In the genomic region with DNA sequence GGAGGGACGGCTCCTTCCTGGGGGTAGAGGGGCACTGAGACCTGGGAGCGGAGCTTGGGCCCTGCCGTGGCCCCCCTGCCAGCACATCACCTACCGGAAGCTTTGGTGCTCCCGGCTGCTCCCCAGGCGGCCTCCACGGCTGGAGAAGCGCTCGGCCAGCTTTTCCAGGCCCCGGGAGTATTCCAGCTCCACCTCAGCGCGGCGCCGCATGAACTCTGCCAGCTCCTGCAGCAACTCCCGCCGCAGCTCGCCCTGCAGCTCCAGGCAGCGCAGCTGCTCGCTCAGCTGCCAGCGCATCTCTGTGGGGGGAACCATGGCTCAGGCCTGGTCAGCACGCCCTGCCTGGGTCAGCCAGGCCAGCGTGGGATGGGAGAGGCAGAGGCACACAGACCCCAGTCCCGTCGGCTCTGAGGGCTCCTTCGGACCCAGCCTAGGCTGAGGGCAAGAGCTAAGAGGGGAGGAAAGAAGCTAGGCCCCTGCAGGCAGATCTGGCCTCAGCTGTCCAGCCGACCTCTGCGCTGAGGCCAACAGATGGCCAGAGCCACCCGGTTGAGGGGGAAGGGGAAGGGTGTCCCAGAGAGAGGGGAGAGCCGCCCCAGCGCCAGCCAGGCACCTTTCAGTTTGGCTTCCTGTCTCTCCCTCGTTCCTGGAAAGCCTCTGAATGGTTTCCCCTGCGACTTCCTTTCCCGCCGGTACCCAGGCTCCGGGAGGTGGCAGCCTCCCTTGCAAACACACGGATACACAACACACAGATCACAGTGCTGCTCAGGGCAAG, we compare ENCODE assay signal across 12 cellular contexts. TPM values are rescaled to one million over a fixed set of nuclear protein-coding genes. Genes with fewer than 3 reads are reported as not detected.
DNase-seq lines count a peak whose midpoint lies in the region; ATAC-seq, FAIRE-seq and TF ChIP-seq lines count a peak whose summit lies in the region.
"Had no signal": no experiment of that assay in that cellular context is flagged by ENCODE, and none has a peak within 500 bp of the region (broad histone marks: within the 10 kb centered on the region; RNA-seq: fewer than 3 reads in every experiment).

No MANE protein-coding gene starts in this region.

- CTCF ChIA-PET in GM12878 (lab: Yijun Ruan, JAX): interaction anchor here (1.2 to 8.7 kb wide), 5 partner anchors 12 to 26 kb away, joined by 3 to 172 read pairs (median 5); partner anchors contain the start of gene RENBP

- peaks cover 33% of the 10 kb centered on the region for H3K79me2 ChIP-seq in GM12878 (ENCODE audit: control insufficient read depth, insufficient read depth, low read length)

- TF ChIP-seq CTCF in GM12878 (IDR thresholded peaks at IDR 0.05 in 2 of 3, conservative IDR thresholded peaks at IDR 0.05 in 1 of 3; ENCODE audit: control insufficient read depth in 2 of 3, extremely low read depth in 1 of 3, insufficient read depth in 1 of 3, low read depth in 3 of 3, low read length in 3 of 3): no peak
- no peak for TF ChIP-seq CTCF in neutrophil (IDR thresholded peaks at IDR 0.05)
- no peak for TF ChIP-seq CTCF in upper lobe of right lung (IDR thresholded peaks at IDR 0.05)

- H3K27me3 ChIP-seq in GM12878 (replicated peaks in 1 of 2; ENCODE audit: control insufficient read depth in 2 of 2, insufficient read depth in 2 of 2, low read length in 1 of 2) (0 out of 4 replicates have a peak, but pooled peaks cover 0 to 1% of the 10 kb centered on the region in 2 experiments), neutrophil (no peaks in the 10 kb centered on the region), upper lobe of right lung (no peaks in the 10 kb centered on the region)

- H3K4me1 ChIP-seq in GM12878 (ENCODE audit: control insufficient read depth, insufficient read depth, low read length) (peaks cover 9% of the 10 kb centered on the region; the same call in 1 of the 2 replicates), neutrophil (ENCODE audit: control insufficient read depth in 1 of 2, insufficient read depth in 1 of 2, low read depth in 1 of 2, low read length in 1 of 2) (peaks cover 31 to 56% of the 10 kb centered on the region in 2 experiments), upper lobe of right lung (peaks cover 13% of the 10 kb centered on the region)

- intact Hi-C loops in GM12878 (cut with micrococcal nuclease; ENCODE audit: unreplicated experiment): no loop called here
- intact Hi-C loops in upper lobe of right lung (cut with DNase I): no loop called here

- H4K20me1 ChIP-seq in GM12878 (ENCODE audit: control insufficient read depth, insufficient read depth): no peaks in the 10 kb centered on the region

- POLR2A ChIA-PET in GM12878 (lab: Charles Lee): no interaction called here

- SMC1A ChIA-PET in GM12878 (lab: Charles Lee; ENCODE audit: uncharacterized antibody, unreplicated experiment): no interaction called here

- no peak overlapping the region for H2AFZ ChIP-seq in GM12878 (ENCODE audit: control insufficient read depth, low read depth, low read length)

- H3K36me3 ChIP-seq in GM12878 (ENCODE audit: control insufficient read depth in 2 of 2, insufficient read depth in 2 of 2, low read length in 1 of 2) (peaks cover 0 to 3% of the 10 kb centered on the region in 2 experiments; a peak in 1 of 4 replicates), neutrophil (peaks cover 45% of the 10 kb centered on the region), upper lobe of right lung (no peaks in the 10 kb centered on the region)

- H3K27ac ChIP-seq in GM12878 (ENCODE audit: control insufficient read depth, insufficient read depth) (no peak overlapping the region), neutrophil (peak overlapping the region; percentile 100), upper lobe of right lung (no peak overlapping the region)

- H3K9ac ChIP-seq in GM12878 (ENCODE audit: control insufficient read depth, insufficient read depth, low read length): no peak overlapping the region

- in situ Hi-C loops in GM12878 (cut with MboI): loop anchor here (10.0 kb wide), 1 partner anchor 63 kb away; no protein-coding TSS in a partner anchor

- no peak for TF ChIP-seq POLR2A in GM12878 (IDR thresholded peaks at IDR 0.05; ENCODE audit: low read depth, low read length)

- RAD21 ChIA-PET in GM12878 (lab: Charles Lee; ENCODE audit: unreplicated experiment): interaction anchor here (1.3 kb wide), 1 partner anchor 43 kb away, joined by 5 read pairs; no protein-coding TSS in a partner anchor

- no peak for TF ChIP-seq EP300 in GM12878 (IDR thresholded peaks at IDR 0.05; ENCODE audit: borderline replicate concordance in 1 of 2, control insufficient read depth in 1 of 2, low read depth in 2 of 2, low read length in 2 of 2)

- ATAC-seq in GM12878 (no peak), upper lobe of right lung (no peak)

- H3K4me3 ChIP-seq in GM12878 (no peak overlapping the region), neutrophil (ENCODE audit: low read depth in 1 of 2, low read length in 1 of 2) (peak overlapping the region; percentile 69 to 98), upper lobe of right lung (no peak overlapping the region)

- FAIRE-seq in GM12878 (lab: Jason Lieb, UNC): no peak

- no TSS peak for BruUV-seq in GM12878 (replicated peaks; lab: Mats Ljungman, UMichigan)

- H3K9me3 ChIP-seq in GM12878 (replicated peaks; ENCODE audit: control insufficient read depth, insufficient read depth, low read length) (no peaks in the 10 kb centered on the region), neutrophil (no peaks in the 10 kb centered on the region), upper lobe of right lung (no peaks in the 10 kb centered on the region)

- WGBS in GM12878 (ENCODE audit: insufficient coverage, insufficient replicate concordance, low lambda C conversion rate, missing lambda C conversion rate): 76% methylated on average over 36 of the region's 36 CpGs

- H3K4me2 ChIP-seq in GM12878 (ENCODE audit: control insufficient read depth, insufficient read depth): peak overlapping the region; percentile 13; the same call in 1 of the 2 replicates

- no peak for TF ChIP-seq RAD21 in GM12878 (IDR thresholded peaks at IDR 0.05; ENCODE audit: insufficient read depth, low read depth, low read length)

- DNase-seq in DMS 273 treated with DMSO at 0.1 percent for 48 hours (lab: John Stamatoyannopoulos, UW): peak; percentile 29
- peak; percentile 32 for DNase-seq in NCI-H1694 (lab: John Stamatoyannopoulos, UW)
- DNase-seq in GM12878 (ENCODE audit: low read depth, low spot score): no peak
- DNase-seq in upper lobe of right lung: no peak
- DNase-seq in NOMO-1 (lab: John Stamatoyannopoulos, UW; ENCODE audit: unreplicated experiment in 2 of 2): no peak
- no peak for DNase-seq in NOMO-1 treated with DMSO at 0.1 percent for 48 hours (lab: John Stamatoyannopoulos, UW; ENCODE audit: unreplicated experiment)
- no peak for DNase-seq in germinal center (ENCODE audit: low spot score)
- DNase-seq: activated gamma-delta T cell, hippocampal formation, NCI-H774, T-helper 9 cell had no signal

RNA-seq across cellular contexts. Expression of gene ARHGAP4, which starts 4.4 kb away (rescaled TPM):
- total RNA-seq in GM12878 (2013; cell fraction: nucleolus; rRNA removed): 91.6 and 99.6 TPM in 2 replicates
- total RNA-seq in GM12878 (2014; rRNA removed): 77.1 and 92.8 TPM in 2 replicates
- total RNA-seq in GM12878 (2014; rRNA removed; fragmentation: Illumina TruSeq; extraction: Trizol): 19.0 and 19.5 TPM in 2 replicates
- 112 and 120 TPM in 2 replicates for total RNA-seq in GM12878 (2021)
- 15.0 TPM for polyA plus RNA-seq in GM12878 (2011; ENCODE audit: low read depth)
- 8.5 and 22.0 TPM in 2 replicates for polyA plus RNA-seq in GM12878 (2011; rRNA removed)
- polyA plus RNA-seq in GM12878 (2011; cell fraction: cytosol; rRNA removed): 33.8 and 45.0 TPM in 2 replicates
- polyA plus RNA-seq in GM12878 (2011; cell fraction: nucleus; rRNA removed): 299 and 365 TPM in 2 replicates
- polyA plus RNA-seq in GM12878 (2012): 51.0 and 62.3 TPM in 2 replicates
- polyA plus RNA-seq in GM12878 (2014; fragmentation: Illumina TruSeq; extraction: Trizol): 2.2 and 14.6 TPM in 2 replicates
- 1 to 10 TPM in 1 of 2 experiments, under 1 TPM in 1; 0.71 to 6.0 TPM for polyA plus RNA-seq in GM12878 (2014; fragmentation: Nextera tagmentation; extraction: Ambion mirVana)
- polyA plus RNA-seq in GM12878 (2014; rRNA removed): 102 and 116 TPM in 2 replicates
- polyA plus RNA-seq in GM12878 (2016; fragmentation: Nextera tagmentation; extraction: Ambion mirVana): 10 to 100 TPM; 66.6 to 81.6 TPM
- 9.7 and 37.3 TPM in 2 replicates for polyA minus RNA-seq in GM12878 (2011; rRNA and poly(A)+ RNA removed)
- polyA minus RNA-seq in GM12878 (2011; cell fraction: cytosol; rRNA and poly(A)+ RNA removed): 23.3 and 31.5 TPM in 2 replicates
- polyA minus RNA-seq in GM12878 (2011; cell fraction: nucleus; rRNA and poly(A)+ RNA removed): 47.1 and 68.5 TPM in 2 replicates
- total RNA-seq in upper lobe of right lung: 69.8 TPM

RNA-seq across cellular contexts. Expression of gene NAA10, which starts 13.1 kb away (rescaled TPM):
- 17.5 and 20.3 TPM in 2 replicates for total RNA-seq in GM12878 (2013; cell fraction: nucleolus; rRNA removed)
- total RNA-seq in GM12878 (2014; rRNA removed) (82.6 and 100 TPM in 2 replicates), GM12878 (2014; rRNA removed; fragmentation: Illumina TruSeq; extraction: Trizol) (59.6 and 69.5 TPM in 2 replicates), GM12878 (2021) (113 and 123 TPM in 2 replicates), upper lobe of right lung (84.6 TPM)
- polyA plus RNA-seq in GM12878 (2011; ENCODE audit: low read depth): 40.6 TPM
- polyA plus RNA-seq in GM12878 (2011; rRNA removed) (25.4 and 45.1 TPM in 2 replicates), GM12878 (2014; fragmentation: Illumina TruSeq; extraction: Trizol) (88.7 and 97.7 TPM in 2 replicates), GM12878 (2014; fragmentation: Nextera tagmentation; extraction: Ambion mirVana) (10 to 100 TPM in 1 of 2 experiments, 1 to 10 TPM in 1; 7.9 to 26.6 TPM), GM12878 (2014; rRNA removed) (158 TPM in 2 replicates), GM12878 (2016; fragmentation: Nextera tagmentation; extraction: Ambion mirVana) (100 to 1,000 TPM; 209 to 212 TPM)
- polyA plus RNA-seq in GM12878 (2011; cell fraction: cytosol; rRNA removed): 77.8 and 104 TPM in 2 replicates
- 54.2 and 67.6 TPM in 2 replicates for polyA plus RNA-seq in GM12878 (2011; cell fraction: nucleus; rRNA removed)
- 64.3 and 68.0 TPM in 2 replicates for polyA plus RNA-seq in GM12878 (2012)
- 31.8 and 50.4 TPM in 2 replicates for polyA minus RNA-seq in GM12878 (2011; rRNA and poly(A)+ RNA removed)
- 17.2 and 25.0 TPM in 2 replicates for polyA minus RNA-seq in GM12878 (2011; cell fraction: cytosol; rRNA and poly(A)+ RNA removed)
- polyA minus RNA-seq in GM12878 (2011; cell fraction: nucleus; rRNA and poly(A)+ RNA removed): 13.3 and 24.4 TPM in 2 replicates

RNA-seq across cellular contexts. Expression of gene AVPR2, which starts 17.2 kb away (rescaled TPM):
- total RNA-seq in GM12878 (2013; cell fraction: nucleolus; rRNA removed): not detected in 2 replicates
- total RNA-seq in GM12878 (2014; rRNA removed) (not detected in 2 replicates), GM12878 (2014; rRNA removed; fragmentation: Illumina TruSeq; extraction: Trizol) (not detected in 2 replicates), GM12878 (2021) (not detected in 2 replicates), upper lobe of right lung (3.0 TPM)
- polyA plus RNA-seq in GM12878 (2011; ENCODE audit: low read depth): not detected
- polyA plus RNA-seq in GM12878 (2011; rRNA removed) (not detected in 2 replicates), GM12878 (2014; fragmentation: Illumina TruSeq; extraction: Trizol) (not detected in 2 replicates), GM12878 (2014; fragmentation: Nextera tagmentation; extraction: Ambion mirVana) (not detected), GM12878 (2014; rRNA removed) (not detected in 2 replicates), GM12878 (2016; fragmentation: Nextera tagmentation; extraction: Ambion mirVana) (under 1 TPM; 0.12 to 0.37 TPM)
- polyA plus RNA-seq in GM12878 (2011; cell fraction: cytosol; rRNA removed): 0.03 and 0.07 TPM in 2 replicates
- 0.43 and 0.44 TPM in 2 replicates for polyA plus RNA-seq in GM12878 (2011; cell fraction: nucleus; rRNA removed)
- polyA plus RNA-seq in GM12878 (2012): 0.14 and 0.54 TPM in 2 replicates
- not detected in 2 replicates for polyA minus RNA-seq in GM12878 (2011; rRNA and poly(A)+ RNA removed)
- not detected in 2 replicates for polyA minus RNA-seq in GM12878 (2011; cell fraction: cytosol; rRNA and poly(A)+ RNA removed)
- not detected in 2 replicates for polyA minus RNA-seq in GM12878 (2011; cell fraction: nucleus; rRNA and poly(A)+ RNA removed)

RNA-seq across cellular contexts. Expression of gene RENBP, which starts 22.7 kb away (rescaled TPM):
- 8.3 and 9.0 TPM in 2 replicates for total RNA-seq in GM12878 (2013; cell fraction: nucleolus; rRNA removed)
- total RNA-seq in GM12878 (2014; rRNA removed) (2.1 and 2.2 TPM in 2 replicates), GM12878 (2014; rRNA removed; fragmentation: Illumina TruSeq; extraction: Trizol) (1.6 and 1.8 TPM in 2 replicates), GM12878 (2021) (4.9 and 6.8 TPM in 2 replicates), upper lobe of right lung (46.4 TPM)
- 3.9 TPM for polyA plus RNA-seq in GM12878 (2011; ENCODE audit: low read depth)
- polyA plus RNA-seq in GM12878 (2011; rRNA removed) (1.1 and 1.6 TPM in 2 replicates), GM12878 (2014; fragmentation: Illumina TruSeq; extraction: Trizol) (0.19 and 1.3 TPM in 2 replicates), GM12878 (2014; fragmentation: Nextera tagmentation; extraction: Ambion mirVana) (not detected), GM12878 (2014; rRNA removed) (4.0 and 4.5 TPM in 2 replicates), GM12878 (2016; fragmentation: Nextera tagmentation; extraction: Ambion mirVana) (under 1 TPM in 1 of 2 experiments, not detected in 1; 0.36 TPM)
- polyA plus RNA-seq in GM12878 (2011; cell fraction: cytosol; rRNA removed): 2.1 and 2.3 TPM in 2 replicates
- polyA plus RNA-seq in GM12878 (2011; cell fraction: nucleus; rRNA removed): 4.1 and 6.0 TPM in 2 replicates
- polyA plus RNA-seq in GM12878 (2012): 7.1 and 8.3 TPM in 2 replicates
- polyA minus RNA-seq in GM12878 (2011; rRNA and poly(A)+ RNA removed): 0.44 and 2.3 TPM in 2 replicates
- 0.83 TPM in 1 of 2 replicates, not detected in the other for polyA minus RNA-seq in GM12878 (2011; cell fraction: cytosol; rRNA and poly(A)+ RNA removed)
- polyA minus RNA-seq in GM12878 (2011; cell fraction: nucleus; rRNA and poly(A)+ RNA removed): 0.96 and 2.1 TPM in 2 replicates

RNA-seq across cellular contexts. Expression of gene L1CAM, which starts 35.7 kb away (rescaled TPM):
- 1.4 and 1.9 TPM in 2 replicates for total RNA-seq in GM12878 (2013; cell fraction: nucleolus; rRNA removed)
- total RNA-seq in GM12878 (2014; rRNA removed) (not detected in 2 replicates), GM12878 (2014; rRNA removed; fragmentation: Illumina TruSeq; extraction: Trizol) (not detected in 2 replicates), GM12878 (2021) (0.24 and 0.64 TPM in 2 replicates), upper lobe of right lung (1.2 TPM)
- 0.05 TPM for polyA plus RNA-seq in GM12878 (2011; ENCODE audit: low read depth)
- polyA plus RNA-seq in GM12878 (2011; rRNA removed) (0.12 and 0.22 TPM in 2 replicates), GM12878 (2014; fragmentation: Illumina TruSeq; extraction: Trizol) (not detected in 2 replicates), GM12878 (2014; fragmentation: Nextera tagmentation; extraction: Ambion mirVana) (not detected), GM12878 (2014; rRNA removed) (0.01 TPM in 1 of 2 replicates, not detected in the other), GM12878 (2016; fragmentation: Nextera tagmentation; extraction: Ambion mirVana) (under 1 TPM; 0.05 to 0.09 TPM)
- polyA plus RNA-seq in GM12878 (2011; cell fraction: cytosol; rRNA removed): 0.07 TPM in 2 replicates
- 0.35 and 1.1 TPM in 2 replicates for polyA plus RNA-seq in GM12878 (2011; cell fraction: nucleus; rRNA removed)
- polyA plus RNA-seq in GM12878 (2012): 0.05 and 0.20 TPM in 2 replicates
- polyA minus RNA-seq in GM12878 (2011; rRNA and poly(A)+ RNA removed): 0.37 TPM in 1 of 2 replicates, not detected in the other
- 0.62 and 0.80 TPM in 2 replicates for polyA minus RNA-seq in GM12878 (2011; cell fraction: cytosol; rRNA and poly(A)+ RNA removed)
- 0.48 TPM in 2 replicates for polyA minus RNA-seq in GM12878 (2011; cell fraction: nucleus; rRNA and poly(A)+ RNA removed)

Comparison
In these comparisons a context has a peak if more than half of its experiments do, and no peak if none do; other contexts are left out.
1. DNase-seq: peak in DMS 273 treated with DMSO at 0.1 percent for 48 hours (single experiment) and NCI-H1694 (single experiment); none in GM12878 (single experiment), upper lobe of right lung (single experiment), NOMO-1 (0 of 2), NOMO-1 treated with DMSO at 0.1 percent for 48 hours (single experiment) and germinal center (single experiment).
2. H3K4me3 ChIP-seq: peak in neutrophil (2 of 2); none in GM12878 (single experiment) and upper lobe of right lung (single experiment).